ENCODE assay signal across 12 cellular contexts in the genomic region with DNA sequence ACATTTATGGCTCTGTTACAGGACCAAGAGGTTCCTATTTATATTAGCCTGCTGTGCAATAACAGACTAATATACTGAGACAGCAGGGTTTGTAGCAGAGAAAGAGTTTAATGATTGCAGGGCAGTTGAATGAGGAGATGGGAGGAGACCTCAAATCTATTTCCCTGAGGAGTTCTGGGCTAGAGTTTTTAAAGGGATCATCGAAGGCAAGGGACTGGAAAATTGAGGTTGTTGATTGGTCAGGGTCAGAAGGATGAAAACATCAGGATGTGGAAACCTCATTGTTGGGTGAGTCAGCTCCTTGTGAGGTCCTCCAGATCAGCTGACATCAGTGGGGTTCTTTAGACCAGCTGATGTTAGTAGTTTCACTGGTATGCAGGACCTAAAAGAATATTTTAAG.
DNase-seq lines count a peak whose midpoint lies in the region; ATAC-seq lines count a peak whose summit lies in the region.
"Had no signal": no experiment of that assay in that cellular context is flagged by ENCODE, and none has a peak within 500 bp of the region (broad histone marks: within the 10 kb centered on the region; RNA-seq: fewer than 3 reads in every experiment).

No MANE protein-coding gene starts in this region.

- no peak overlapping the region for H3K27ac ChIP-seq in mesendoderm (ENCODE audit: low read depth, low read length)

- H2BK120ac ChIP-seq in mesendoderm (ENCODE audit: low read depth, low read length): no peak overlapping the region

- H3K27me3 ChIP-seq in mesendoderm (ENCODE audit: insufficient read depth, low read length, poor library complexity): no peaks in the 10 kb centered on the region

- no peaks in the 10 kb centered on the region for H3K79me2 ChIP-seq in mesendoderm (ENCODE audit: control insufficient read depth, insufficient read depth, low read length)

- no CpG with 5 or more reads among the region's 1 CpG for WGBS in mesendoderm (ENCODE audit: extremely low coverage, insufficient coverage, low lambda C conversion rate)

- no peak overlapping the region for H2BK5ac ChIP-seq in mesendoderm (ENCODE audit: low read length)

- no peak overlapping the region for H3K18ac ChIP-seq in mesendoderm (ENCODE audit: low read length)

- no peak overlapping the region for H3K9ac ChIP-seq in mesendoderm (ENCODE audit: low read length)

- H3K36me3 ChIP-seq in mesendoderm (ENCODE audit: control insufficient read depth, insufficient read depth, low read length): no peaks in the 10 kb centered on the region

- H2BK15ac ChIP-seq in mesendoderm (replicated peaks; ENCODE audit: low read depth): no peak overlapping the region

- no peaks in the 10 kb centered on the region for H3K79me1 ChIP-seq in mesendoderm (ENCODE audit: low read length)

- H3K4me1 ChIP-seq in mesendoderm (ENCODE audit: control insufficient read depth, low read depth, low read length): no peaks in the 10 kb centered on the region

- H3K4me2 ChIP-seq in mesendoderm (ENCODE audit: low read length): no peak overlapping the region

- H4K8ac ChIP-seq in mesendoderm (ENCODE audit: low read depth, low read length): no peak overlapping the region

- no peak overlapping the region for H3K4me3 ChIP-seq in mesendoderm (ENCODE audit: low read length)

- no peak overlapping the region for H2AK5ac ChIP-seq in mesendoderm (ENCODE audit: low read length)

- H3K23ac ChIP-seq in mesendoderm (ENCODE audit: low read length): no peak overlapping the region

- ATAC-seq in GM18519 (IDR thresholded peaks at IDR 0.05; ENCODE audit: low FRiP score, unreplicated experiment): no peak

- DNase-seq in Daoy (ENCODE audit: low read depth): peak; percentile 60
- peak; percentile 61 for DNase-seq in NCI-H226
- peak; percentile 19 for DNase-seq in dermis blood vessel endothelial cell
- DNase-seq in mesendoderm: peak; percentile 12
- no peak for DNase-seq in DMS 273 (lab: John Stamatoyannopoulos, UW; ENCODE audit: unreplicated experiment)
- DNase-seq in NCI-H2107 treated with DMSO at 0.1 percent for 48 hours (lab: John Stamatoyannopoulos, UW; ENCODE audit: unreplicated experiment): no peak
- no peak for DNase-seq in NCI-H146 treated with DMSO at 0.1 percent for 48 hours (lab: John Stamatoyannopoulos, UW; ENCODE audit: unreplicated experiment)
- DNase-seq: activated effector memory CD4-positive, alpha-beta T cell treated with Interleukin-2 at 50 U/mL for 16 hours; CD4-positive, CD25-positive, alpha-beta regulatory T cell; NCI-H2081; stimulated activated CD4-positive, alpha-beta T cell treated with anti-CD3 and anti-CD28 coated beads, Interleukin-4, amount 100 ng/mL, for 24 hours had no signal

- H3K56ac ChIP-seq in mesendoderm (ENCODE audit: low read length): no peak overlapping the region

- H4K5ac ChIP-seq in mesendoderm (ENCODE audit: low read length): no peak overlapping the region

- H3K4ac ChIP-seq in mesendoderm (ENCODE audit: low read depth, low read length): no peak overlapping the region

Comparison
In these comparisons a context has a peak if more than half of its experiments do, and no peak if none do; other contexts are left out.
1. DNase-seq: peak in Daoy (single experiment), NCI-H226 (single experiment), dermis blood vessel endothelial cell (single experiment) and mesendoderm (single experiment); none in DMS 273 (single experiment), NCI-H2107 treated with DMSO at 0.1 percent for 48 hours (single experiment) and NCI-H146 treated with DMSO at 0.1 percent for 48 hours (single experiment).